In the genomic region with DNA sequence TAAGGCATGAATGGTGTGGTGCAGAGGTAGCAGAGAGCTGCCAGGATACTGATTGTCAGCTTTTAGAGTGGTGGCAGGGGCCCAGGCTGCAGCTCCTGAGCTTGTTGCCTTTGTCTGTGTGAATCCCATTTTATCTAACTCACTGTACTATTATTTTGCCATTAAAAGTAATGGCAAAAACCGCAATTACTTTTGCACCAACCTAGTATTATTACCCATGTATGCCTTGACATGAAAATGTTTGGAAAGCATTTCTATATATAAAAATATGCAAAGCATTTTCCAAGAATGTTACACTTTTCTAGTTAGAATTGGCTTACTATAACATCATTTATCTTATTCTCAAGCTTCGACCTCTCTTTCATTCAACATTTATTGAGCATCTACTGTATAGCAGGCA, we compare ENCODE assay signal across 23 cellular contexts.
"Had no signal": no experiment of that assay in that cellular context is flagged by ENCODE, and none has a peak within 500 bp of the region (broad histone marks: within the 10 kb centered on the region; RNA-seq: fewer than 3 reads in every experiment).

No MANE protein-coding gene starts in this region.

- H3K4me1 ChIP-seq: left lung, lower lobe of right lung, suprapubic skin had no signal

- H3K4me3 ChIP-seq: left lung, lower lobe of right lung, ovary, smooth muscle cell, stomach, suprapubic skin, thoracic aorta, tibial artery, vagina had no signal

- H3K27ac ChIP-seq: left lung, lower lobe of right lung, ovary, suprapubic skin, vagina had no signal

- H3K9me3 ChIP-seq: left lung, lower lobe of right lung, ovary, stomach, suprapubic skin, thoracic aorta, tibial artery, vagina had no signal

- H3K27me3 ChIP-seq: ovary, stomach, suprapubic skin, tibial artery, vagina had no signal

- DNase-seq: hypothalamus; immature natural killer cell; kidney; left colon; left lung; lower lobe of right lung; mammary epithelial cell; naive thymus-derived CD4-positive, alpha-beta T cell; ovary; retina; right cardiac atrium; stimulated activated CD4-positive, alpha-beta T cell treated with anti-CD3 and anti-CD28 coated beads, Interleukin-1b, Interleukin-23, amount 100 ng/mL, for 48 hours; stimulated activated CD4-positive, alpha-beta T cell treated with anti-CD3 and anti-CD28 coated beads, Interleukin-2, amount 100 ng/mL, for 48 hours; stimulated activated naive B cell treated with anti-CD40 and anti-IgM and Interleukin-4, amounts not matched to agents 10 μg/mL and 1 μg/mL and 100 μg/mL, for 72 hours; stimulated activated naive CD8-positive, alpha-beta T cell treated with anti-CD3 and anti-CD28 coated beads, Interleukin-15, Interleukin-2, amounts not matched to agents 100 U/mL and 50 U/mL, for 24 hours; stomach; tibial artery had no signal

- FAIRE-seq: islet of Langerhans, kidney had no signal

- H3K4me2 ChIP-seq: smooth muscle cell had no signal

- H3K36me3 ChIP-seq: left lung, lower lobe of right lung, ovary, stomach, suprapubic skin, thoracic aorta, tibial artery, vagina had no signal

- ATAC-seq: left colon; naive thymus-derived CD4-positive, alpha-beta T cell; natural killer cell treated with Interleukin-12 subunit alpha and Interleukin-12 subunit beta and Interleukin-15 and Interleukin-18, amount 100 ng/mL, for 72 hours; right cardiac atrium; stimulated activated naive B cell treated with anti-CD40 and anti-IgM and Interleukin-4, amounts not matched to agents 10 μg/mL and 1 μg/mL and 100 μg/mL, for 72 hours; stimulated activated naive CD8-positive, alpha-beta T cell treated with anti-CD3 and anti-CD28 coated beads, Interleukin-15, Interleukin-2, amounts not matched to agents 100 U/mL and 50 U/mL, for 24 hours had no signal
